ENCODE assay signal across 9 cellular contexts in genomic region chr1:161180643-161181042, GRCh38. TPM values are rescaled to one million over a fixed set of nuclear protein-coding genes. Genes with fewer than 3 reads are reported as not detected.
DNase-seq lines count a peak whose midpoint lies in the region; ATAC-seq and TF ChIP-seq lines count a peak whose summit lies in the region.
"Had no signal": no experiment of that assay in that cellular context is flagged by ENCODE, and none has a peak within 500 bp of the region (broad histone marks: within the 10 kb centered on the region; RNA-seq: fewer than 3 reads in every experiment).

No MANE protein-coding gene starts in this region.

- H3K27ac ChIP-seq in AG04450 (ENCODE audit: low read depth, low read length) = no peak overlapping the region

- POLR2A ChIA-PET in AG04450 (lab: Yijun Ruan, JAX) = no interaction called here

- H3K27me3 ChIP-seq in AG04450 (ENCODE audit: control insufficient read depth, insufficient read depth, low read length) = no peaks in the 10 kb centered on the region

- DNase-seq in AG04450 (ENCODE audit: low read depth, low spot score) = no peak
- DNase-seq in ELR (ENCODE audit: low read depth) = peak; percentile 44
- peak; percentile 35 for DNase-seq in RPMI7951 (ENCODE audit: low read depth)
- DNase-seq in fibroblast of the aortic adventitia (ENCODE audit: low read depth) = peak; percentile 27
- no peak for DNase-seq in HuH-7.5 (ENCODE audit: low spot score)
- no peak for DNase-seq in NCI-H2107 (lab: John Stamatoyannopoulos, UW)
- DNase-seq in hypothalamus (lab: John Stamatoyannopoulos, UW) = no peak
- DNase-seq: stimulated activated CD4-positive, alpha-beta T cell treated with anti-CD3 and anti-CD28 coated beads, Interleukin-1b, Interleukin-23, amount 100 ng/mL, for 48 hours had no signal

- H3K4me3 ChIP-seq in AG04450 (ENCODE audit: low read depth, low read length) = no peak overlapping the region
- H3K4me3 ChIP-seq in fibroblast of the aortic adventitia (ENCODE audit: low read depth, low read length) = no peak overlapping the region

- CTCF ChIA-PET in AG04450 (lab: Charles Lee) = interaction anchor here (0.6 to 5.3 kb wide), 11 partner anchors 12 to 201 kb away, joined by 3 to 42 read pairs (median 6); partner anchors contain the start of genes ADAMTS4, PPOX and TOMM40L

- TF ChIP-seq CTCF in AG04450 (IDR thresholded peaks at IDR 0.05; ENCODE audit: low read depth, low read length) = peak; percentile 35
- peak; percentile 36 for TF ChIP-seq CTCF in fibroblast of the aortic adventitia (IDR thresholded peaks at IDR 0.05; ENCODE audit: insufficient read depth, low read length)

- no peak for ATAC-seq in HG03097 (IDR thresholded peaks at IDR 0.05; ENCODE audit: low FRiP score, unreplicated experiment)

- H3K9me3 ChIP-seq in AG04450 (ENCODE audit: control insufficient read depth, insufficient read depth, low read length) = no peaks in the 10 kb centered on the region

RNA-seq across cellular contexts. Expression of gene B4GALT3, which starts 3.3 kb away (rescaled TPM):
- 21.8 and 24.7 TPM in 2 replicates for polyA plus RNA-seq in AG04450 (2011; rRNA removed)
- polyA minus RNA-seq in AG04450 (2011; rRNA and poly(A)+ RNA removed) = 13.8 and 21.5 TPM in 2 replicates
- total RNA-seq in RPMI7951 (2014; rRNA removed; shearing (Covaris generic)) = 13.7 and 16.7 TPM in 2 replicates
- total RNA-seq in fibroblast of the aortic adventitia (ENCODE audit: low replicate concordance) = 8.3 and 11.4 TPM in 2 replicates

RNA-seq across cellular contexts. Expression of gene PPOX, which starts 14.4 kb away (rescaled TPM):
- polyA plus RNA-seq in AG04450 (2011; rRNA removed) = 9.7 and 9.8 TPM in 2 replicates
- 7.9 and 9.1 TPM in 2 replicates for polyA minus RNA-seq in AG04450 (2011; rRNA and poly(A)+ RNA removed)
- total RNA-seq in RPMI7951 (2014; rRNA removed; shearing (Covaris generic)) = 12.3 and 16.3 TPM in 2 replicates
- 14.0 and 16.0 TPM in 2 replicates for total RNA-seq in fibroblast of the aortic adventitia (ENCODE audit: low replicate concordance)

RNA-seq across cellular contexts. Expression of gene ADAMTS4, which starts 18.2 kb away (rescaled TPM):
- polyA plus RNA-seq in AG04450 (2011; rRNA removed) = 0.52 and 0.72 TPM in 2 replicates
- polyA minus RNA-seq in AG04450 (2011; rRNA and poly(A)+ RNA removed) = 3.3 and 4.2 TPM in 2 replicates
- total RNA-seq in RPMI7951 (2014; rRNA removed; shearing (Covaris generic)) = 5.2 and 8.3 TPM in 2 replicates
- 1.1 and 3.1 TPM in 2 replicates for total RNA-seq in fibroblast of the aortic adventitia (ENCODE audit: low replicate concordance)

RNA-seq across cellular contexts. Expression of gene USP21, which starts 21.3 kb away (rescaled TPM):
- polyA plus RNA-seq in AG04450 (2011; rRNA removed) = 15.4 and 16.2 TPM in 2 replicates
- polyA minus RNA-seq in AG04450 (2011; rRNA and poly(A)+ RNA removed) = 10.7 and 14.8 TPM in 2 replicates
- 4.4 and 9.3 TPM in 2 replicates for total RNA-seq in RPMI7951 (2014; rRNA removed; shearing (Covaris generic))
- 6.1 and 11.6 TPM in 2 replicates for total RNA-seq in fibroblast of the aortic adventitia (ENCODE audit: low replicate concordance)

RNA-seq across cellular contexts. Expression of gene NDUFS2, which starts 21.5 kb away (rescaled TPM):
- 150 and 155 TPM in 2 replicates for polyA plus RNA-seq in AG04450 (2011; rRNA removed)
- 191 and 223 TPM in 2 replicates for polyA minus RNA-seq in AG04450 (2011; rRNA and poly(A)+ RNA removed)
- total RNA-seq in RPMI7951 (2014; rRNA removed; shearing (Covaris generic)) = 109 and 119 TPM in 2 replicates
- total RNA-seq in fibroblast of the aortic adventitia (ENCODE audit: low replicate concordance) = 65.4 and 67.5 TPM in 2 replicates

Comparison
In these comparisons a context has a peak if more than half of its experiments do, and no peak if none do; other contexts are left out.
1. DNase-seq: peak in ELR (single experiment), RPMI7951 (single experiment) and fibroblast of the aortic adventitia (single experiment); none in AG04450 (single experiment), HuH-7.5 (single experiment), NCI-H2107 (single experiment) and hypothalamus (0 of 51).